ENCODE assay signal across 16 cellular contexts in the genomic region with DNA sequence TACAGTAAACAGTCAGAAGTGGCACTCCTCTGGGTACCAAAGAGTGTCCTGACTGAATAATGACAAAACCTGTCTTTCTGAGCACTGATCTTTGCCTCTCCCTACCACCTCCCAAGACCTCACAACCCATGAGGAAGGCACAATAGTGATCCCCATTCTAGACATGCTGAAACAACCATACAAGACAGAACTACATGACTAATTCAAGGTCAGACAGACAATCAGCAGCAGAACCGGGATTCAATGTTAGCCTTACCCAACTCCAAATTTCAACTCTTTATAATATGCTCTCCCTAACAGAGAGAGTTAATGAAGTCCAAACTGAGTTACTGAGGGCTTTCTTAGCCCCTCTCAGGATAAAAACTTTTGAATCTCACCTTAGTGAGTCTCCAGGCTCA.
A peak's percentile ranks its signal among the peaks of the same experiment; 100 is the strongest.
DNase-seq lines count a peak whose midpoint lies in the region; ATAC-seq and TF ChIP-seq lines count a peak whose summit lies in the region.
"Had no signal": no experiment of that assay in that cellular context is flagged by ENCODE, and none has a peak within 500 bp of the region (broad histone marks: within the 10 kb centered on the region; RNA-seq: fewer than 3 reads in every experiment).

No MANE protein-coding gene starts in this region.

- H2AFZ ChIP-seq in KMS-11 (ENCODE audit: low read depth), result no peak overlapping the region

- no peaks in the 10 kb centered on the region for H3K9me3 Mint-ChIP-seq in activated CD4-positive, alpha-beta T cell treated with anti-CD3 and anti-CD28 coated beads, Interleukin-2, amount 10 ng/mL, durations not matched to agents 24 days and 14 days
- H3K9me3 Mint-ChIP-seq in activated CD4-positive, alpha-beta T cell treated with anti-CD3 and anti-CD28 coated beads, Interleukin-2, amount 10 ng/mL, durations not matched to agents 7 days and 5 days, result no peaks in the 10 kb centered on the region
- H3K9me3 Mint-ChIP-seq in chondrocyte (ENCODE audit: low read depth), result peaks cover 6% of the 10 kb centered on the region
- H3K9me3 Mint-ChIP-seq: activated naive CD8-positive, alpha-beta T cell treated with anti-CD3 and anti-CD28 coated beads, Interleukin-2, amount 10 ng/mL, durations not matched to agents 7 days and 5 days had no signal

- no peak for ATAC-seq in lower lobe of right lung
- ATAC-seq: HCT116, left cardiac atrium had no signal

- H4K20me1 ChIP-seq in KMS-11 (ENCODE audit: insufficient read depth), result no peaks in the 10 kb centered on the region

- peak overlapping the region; percentile 77 for H3K4me2 ChIP-seq in KMS-11

- no peak for TF ChIP-seq CTCF in KMS-11 (conservative IDR thresholded peaks at IDR 0.05; ENCODE audit: low read depth, low read length)
- TF ChIP-seq CTCF in chondrocyte (IDR thresholded peaks at IDR 0.05), result no peak
- no peak for TF ChIP-seq CTCF in prostate gland (IDR thresholded peaks at IDR 0.05)
- no peak for TF ChIP-seq CTCF in lower lobe of right lung (IDR thresholded peaks at IDR 0.05)

- no peaks in the 10 kb centered on the region; the same call in 1 of the 2 replicates for H3K36me3 ChIP-seq in KMS-11 (ENCODE audit: insufficient read depth)
- H3K36me3 ChIP-seq in prostate gland, result no peaks in the 10 kb centered on the region
- peaks cover 93% of the 10 kb centered on the region for H3K36me3 ChIP-seq in lower lobe of right lung

- DNase-seq in activated CD4-positive, alpha-beta T cell treated with anti-CD3 and anti-CD28 coated beads, Interleukin-2, amount 10 ng/mL, durations not matched to agents 24 days and 14 days, result no peak
- no peak for DNase-seq in activated CD4-positive, alpha-beta T cell treated with anti-CD3 and anti-CD28 coated beads, Interleukin-2, amount 10 ng/mL, durations not matched to agents 7 days and 5 days
- DNase-seq in chondrocyte (ENCODE audit: low spot score), result no peak
- no peak for DNase-seq in prostate gland (ENCODE audit: low spot score)
- no peak for DNase-seq in lower lobe of right lung
- DNase-seq in NCI-H1417 (lab: John Stamatoyannopoulos, UW), result no peak
- no peak for DNase-seq in dermis blood vessel endothelial cell
- DNase-seq: activated naive CD8-positive, alpha-beta T cell treated with anti-CD3 and anti-CD28 coated beads, Interleukin-2, amount 10 ng/mL, durations not matched to agents 7 days and 5 days; EL; left cardiac atrium; NCI-H1694; NCI-H510A treated with DMSO at 0.1 percent for 48 hours had no signal

- H3K27me3 Mint-ChIP-seq in activated CD4-positive, alpha-beta T cell treated with anti-CD3 and anti-CD28 coated beads, Interleukin-2, amount 10 ng/mL, durations not matched to agents 24 days and 14 days, result no peaks in the 10 kb centered on the region
- no peaks in the 10 kb centered on the region for H3K27me3 Mint-ChIP-seq in activated CD4-positive, alpha-beta T cell treated with anti-CD3 and anti-CD28 coated beads, Interleukin-2, amount 10 ng/mL, durations not matched to agents 7 days and 5 days
- no peaks in the 10 kb centered on the region for H3K27me3 Mint-ChIP-seq in chondrocyte (ENCODE audit: low read depth)
- H3K27me3 Mint-ChIP-seq: activated naive CD8-positive, alpha-beta T cell treated with anti-CD3 and anti-CD28 coated beads, Interleukin-2, amount 10 ng/mL, durations not matched to agents 7 days and 5 days had no signal

- POLR2A ChIA-PET in activated CD4-positive, alpha-beta T cell treated with anti-CD3 and anti-CD28 coated beads, Interleukin-2, amount 10 ng/mL, durations not matched to agents 7 days and 5 days (lab: Charles Lee), result no interaction called here

- peak overlapping the region; percentile 4; the same call in 1 of the 2 replicates for H3K9ac ChIP-seq in KMS-11

- CTCF ChIA-PET in activated CD4-positive, alpha-beta T cell treated with anti-CD3 and anti-CD28 coated beads, Interleukin-2, amount 10 ng/mL, durations not matched to agents 7 days and 5 days (lab: Charles Lee), result no interaction called here

- H3K4me3 ChIP-seq in KMS-11 (IDR thresholded peaks at IDR 0.05; ENCODE audit: insufficient read depth, low read depth, low read length), result no peak overlapping the region
- no peak overlapping the region for H3K4me3 ChIP-seq in prostate gland
- no peak overlapping the region for H3K4me3 ChIP-seq in lower lobe of right lung

- intact Hi-C loops in activated CD4-positive, alpha-beta T cell treated with anti-CD3 and anti-CD28 coated beads, Interleukin-2, amount 10 ng/mL, durations not matched to agents 24 days and 14 days (cut with micrococcal nuclease), result no loop called here
- intact Hi-C loops in prostate gland (cut with DNase I) (loop anchor here (5.0 kb wide), 1 partner anchor 69 kb away; the partner anchor contains the start of gene IRF2), lower lobe of right lung (cut with DNase I) (no loop called here)

- no peaks in the 10 kb centered on the region for H3K79me2 ChIP-seq in KMS-11 (ENCODE audit: insufficient read depth, low read depth)

- peaks cover 82% of the 10 kb centered on the region for H3K4me1 ChIP-seq in KMS-11 (ENCODE audit: low read depth, poor library complexity, severe bottlenecking)
- peaks cover 20% of the 10 kb centered on the region for H3K4me1 ChIP-seq in prostate gland (replicated peaks)
- peaks cover 30% of the 10 kb centered on the region for H3K4me1 ChIP-seq in lower lobe of right lung

- H3K4me3 Mint-ChIP-seq in activated CD4-positive, alpha-beta T cell treated with anti-CD3 and anti-CD28 coated beads, Interleukin-2, amount 10 ng/mL, durations not matched to agents 24 days and 14 days, result no peak overlapping the region
- no peak overlapping the region for H3K4me3 Mint-ChIP-seq in activated CD4-positive, alpha-beta T cell treated with anti-CD3 and anti-CD28 coated beads, Interleukin-2, amount 10 ng/mL, durations not matched to agents 7 days and 5 days
- no peak overlapping the region for H3K4me3 Mint-ChIP-seq in chondrocyte (ENCODE audit: unreplicated experiment)
- H3K4me3 Mint-ChIP-seq: activated naive CD8-positive, alpha-beta T cell treated with anti-CD3 and anti-CD28 coated beads, Interleukin-2, amount 10 ng/mL, durations not matched to agents 7 days and 5 days had no signal

- peak overlapping the region; percentile 51 for H3K27ac ChIP-seq in KMS-11
- peak overlapping the region; percentile 60 to 88 for H3K27ac ChIP-seq in prostate gland
- no peak overlapping the region for H3K27ac ChIP-seq in lower lobe of right lung
- H3K27ac ChIP-seq: 22Rv1, C4-2B had no signal

- H3K36me3 Mint-ChIP-seq in activated CD4-positive, alpha-beta T cell treated with anti-CD3 and anti-CD28 coated beads, Interleukin-2, amount 10 ng/mL, durations not matched to agents 24 days and 14 days (ENCODE audit: low read depth), result peaks cover 83% of the 10 kb centered on the region
- peaks cover 86% of the 10 kb centered on the region for H3K36me3 Mint-ChIP-seq in activated CD4-positive, alpha-beta T cell treated with anti-CD3 and anti-CD28 coated beads, Interleukin-2, amount 10 ng/mL, durations not matched to agents 7 days and 5 days (ENCODE audit: low read depth)
- H3K36me3 Mint-ChIP-seq in chondrocyte (ENCODE audit: low read depth), result peaks cover 11% of the 10 kb centered on the region

- peak overlapping the region; percentile 54 for H3K27ac Mint-ChIP-seq in activated CD4-positive, alpha-beta T cell treated with anti-CD3 and anti-CD28 coated beads, Interleukin-2, amount 10 ng/mL, durations not matched to agents 24 days and 14 days
- no peak overlapping the region for H3K27ac Mint-ChIP-seq in activated CD4-positive, alpha-beta T cell treated with anti-CD3 and anti-CD28 coated beads, Interleukin-2, amount 10 ng/mL, durations not matched to agents 7 days and 5 days
- peak overlapping the region; percentile 19 for H3K27ac Mint-ChIP-seq in chondrocyte (ENCODE audit: unreplicated experiment)
- H3K27ac Mint-ChIP-seq: activated naive CD8-positive, alpha-beta T cell treated with anti-CD3 and anti-CD28 coated beads, Interleukin-2, amount 10 ng/mL, durations not matched to agents 7 days and 5 days had no signal

- 48% methylated on average over 1 of the region's 1 CpG for WGBS in prostate gland

- peaks cover 28% of the 10 kb centered on the region for H3K4me1 Mint-ChIP-seq in activated CD4-positive, alpha-beta T cell treated with anti-CD3 and anti-CD28 coated beads, Interleukin-2, amount 10 ng/mL, durations not matched to agents 24 days and 14 days
- peaks cover 24% of the 10 kb centered on the region for H3K4me1 Mint-ChIP-seq in activated CD4-positive, alpha-beta T cell treated with anti-CD3 and anti-CD28 coated beads, Interleukin-2, amount 10 ng/mL, durations not matched to agents 7 days and 5 days
- H3K4me1 Mint-ChIP-seq in chondrocyte (ENCODE audit: low read depth), result peaks cover 57% of the 10 kb centered on the region

- no peaks in the 10 kb centered on the region for H3K9me3 ChIP-seq in prostate gland
- H3K9me3 ChIP-seq in lower lobe of right lung, result no peaks in the 10 kb centered on the region

- no peak for TF ChIP-seq POLR2A in prostate gland (IDR thresholded peaks at IDR 0.05)

- H3K27me3 ChIP-seq in KMS-11 (ENCODE audit: insufficient read depth, low read depth) (no peaks in the 10 kb centered on the region), prostate gland (replicated peaks; ENCODE audit: insufficient read depth) (no peaks in the 10 kb centered on the region), lower lobe of right lung (ENCODE audit: low read depth) (no peaks in the 10 kb centered on the region)
